ENCODE assay signal across 23 cellular contexts in the genomic region with DNA sequence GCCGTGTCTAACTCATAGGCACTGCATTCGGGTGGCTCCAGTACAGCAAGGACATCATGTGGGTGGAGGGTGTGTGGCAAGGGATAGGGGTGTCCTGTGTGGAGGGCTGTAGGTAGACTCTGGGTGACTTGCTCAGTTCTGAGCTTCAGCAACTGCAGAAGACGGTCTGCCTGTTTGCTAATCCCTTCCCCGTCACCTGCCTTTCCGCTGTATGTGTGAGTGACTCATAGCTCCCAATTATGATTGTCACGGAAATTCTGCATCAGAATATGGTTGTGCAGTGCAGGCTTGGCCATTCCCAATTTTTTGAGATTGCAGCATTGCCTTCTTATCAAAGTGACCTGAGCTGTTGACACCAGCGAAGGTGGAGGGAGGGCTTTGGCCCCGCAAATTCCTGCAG.
DNase-seq lines count a peak whose midpoint lies in the region; ATAC-seq, FAIRE-seq and TF ChIP-seq lines count a peak whose summit lies in the region.
"Had no signal": no experiment of that assay in that cellular context is flagged by ENCODE, and none has a peak within 500 bp of the region (broad histone marks: within the 10 kb centered on the region; RNA-seq: fewer than 3 reads in every experiment).

No MANE protein-coding gene starts in this region.

- H2BK120ac ChIP-seq in trophoblast cell (ENCODE audit: insufficient read depth, low read length, poor library complexity): no peak overlapping the region

- H3K27me3 ChIP-seq in bronchial epithelial cell (ENCODE audit: control insufficient read depth, insufficient read depth, low read length) (no peaks in the 10 kb centered on the region), neural cell (ENCODE audit: insufficient read depth, low read depth, low read length) (no peaks in the 10 kb centered on the region), trophoblast cell (ENCODE audit: insufficient read depth, low read length) (no peaks in the 10 kb centered on the region), HepG2 (ENCODE audit: control insufficient read depth in 1 of 2, insufficient read depth in 2 of 2, low read length in 2 of 2) (peaks cover 1 to 5% of the 10 kb centered on the region in 2 experiments; a peak in 2 of 5 replicates)

- CTCF ChIA-PET in HEK293 (lab: Yijun Ruan, JAX): no interaction called here
- CTCF ChIA-PET in HepG2 (lab: Yijun Ruan, JAX; ENCODE audit: low intra/inter-chr PET ratio, low total read pairs): no interaction called here

- ATAC-seq in HepG2: no peak
- ATAC-seq: GM23338, HCT116 had no signal

- H3K36me3 ChIP-seq in HEK293 (ENCODE audit: control insufficient read depth in 2 of 2, insufficient read depth in 1 of 2, low read length in 2 of 2): no peaks in the 10 kb centered on the region
- no peaks in the 10 kb centered on the region for H3K36me3 ChIP-seq in bronchial epithelial cell (ENCODE audit: control insufficient read depth, insufficient read depth, low read length)
- no peaks in the 10 kb centered on the region for H3K36me3 ChIP-seq in neural cell (ENCODE audit: insufficient read depth, low read length)
- H3K36me3 ChIP-seq in trophoblast cell (ENCODE audit: control insufficient read depth in 1 of 2, insufficient read depth in 2 of 2, low read length in 2 of 2): no peaks in the 10 kb centered on the region
- H3K36me3 ChIP-seq in HepG2 (replicated peaks in 1 of 2; ENCODE audit: control insufficient read depth in 1 of 2, insufficient read depth in 2 of 2, low read length in 2 of 2): no peaks in the 10 kb centered on the region
- H3K36me3 ChIP-seq: MG63, SJCRH30 had no signal

- TF ChIP-seq RAD21 in neural cell (conservative IDR thresholded peaks at IDR 0.05) (no peak), HepG2 (CRISPR knock-in tag; IDR thresholded peaks at IDR 0.05) (no peak)

- H3K9me3 ChIP-seq in HEK293 (ENCODE audit: control insufficient read depth, insufficient read depth, low read depth, low read length) (no peaks in the 10 kb centered on the region), neural cell (ENCODE audit: low read length) (no peaks in the 10 kb centered on the region), trophoblast cell (ENCODE audit: insufficient read depth, low read depth, low read length) (peaks cover 5% of the 10 kb centered on the region), HepG2 (ENCODE audit: low read length) (no peaks in the 10 kb centered on the region)
- H3K9me3 ChIP-seq: MG63, SJCRH30 had no signal

- DNase-seq in NCI-H1417 (lab: John Stamatoyannopoulos, UW): peak in 2 of 3 experiments; percentile 22 to 55
- DNase-seq in bronchial epithelial cell (ENCODE audit: low read depth): peak; percentile 21
- DNase-seq in trophoblast cell: no peak
- DNase-seq in LoVo (ENCODE audit: low spot score): no peak
- DNase-seq in Ammon's horn (ENCODE audit: low spot score): no peak
- DNase-seq in HepG2 (ENCODE audit: low spot score): no peak
- DNase-seq: C1 segment of cervical spinal cord; CD8-positive, alpha-beta memory T cell; DMS53; KG1; MG63; NCI-H1048; NCI-H146; NCI-H2029 treated with DMSO at 0.1 percent for 48 hours; NCI-H2171; OCI-M1; SJCRH30 had no signal

- POLR2A ChIA-PET in HEK293 (lab: Yijun Ruan, JAX): no interaction called here
- POLR2A ChIA-PET in HepG2 (lab: Yijun Ruan, JAX): no interaction called here

- no peak overlapping the region for H3K14ac ChIP-seq in trophoblast cell (ENCODE audit: low read length)

- TF ChIP-seq EP300 in neural cell (conservative IDR thresholded peaks at IDR 0.05; ENCODE audit: poor library complexity, severe bottlenecking): no peak
- TF ChIP-seq EP300 in HepG2 (IDR thresholded peaks at IDR 0.05; ENCODE audit: low read depth in 2 of 2, low read length in 2 of 2): no peak
- TF ChIP-seq EP300 in HepG2 (CRISPR knock-in tag; IDR thresholded peaks at IDR 0.05; ENCODE audit: borderline replicate concordance): no peak

- no peak overlapping the region for H3K4ac ChIP-seq in trophoblast cell (ENCODE audit: low read depth, low read length)

- no peak for FAIRE-seq in bronchial epithelial cell (lab: Jason Lieb, UNC)
- no peak for FAIRE-seq in HepG2 (lab: Jason Lieb, UNC)
- FAIRE-seq: GM12891, GM19239 had no signal

- H3K9ac ChIP-seq in neural cell (ENCODE audit: low read length): no peak overlapping the region
- no peak overlapping the region for H3K9ac ChIP-seq in trophoblast cell (ENCODE audit: low read length)
- no peak overlapping the region for H3K9ac ChIP-seq in HepG2 (ENCODE audit: insufficient read depth, low read depth, low read length)

- H2BK12ac ChIP-seq in trophoblast cell (ENCODE audit: low read length): no peak overlapping the region

- no peak overlapping the region for H3K23ac ChIP-seq in trophoblast cell (ENCODE audit: low read length)

- no peaks in the 10 kb centered on the region for H3K9me2 ChIP-seq in neural cell (ENCODE audit: insufficient read depth, low read length)

- intact Hi-C loops in HepG2 (cut with micrococcal nuclease; ENCODE audit: unreplicated experiment): no loop called here

- H3K18ac ChIP-seq in trophoblast cell (ENCODE audit: low read length): no peak overlapping the region

- H4K8ac ChIP-seq in trophoblast cell (ENCODE audit: low read depth, low read length): no peak overlapping the region

- H3K4me2 ChIP-seq in neural cell (ENCODE audit: low read length) (no peak overlapping the region), trophoblast cell (ENCODE audit: low read length) (no peak overlapping the region), HepG2 (ENCODE audit: low read depth, low read length) (no peak overlapping the region)
- H3K4me2 ChIP-seq: GM23338 had no signal

- H2AK5ac ChIP-seq in trophoblast cell (ENCODE audit: low read length): no peak overlapping the region

- no peak overlapping the region for H4K12ac ChIP-seq in trophoblast cell (ENCODE audit: low read depth, low read length)

- H3K4me1 ChIP-seq in HEK293 (ENCODE audit: control insufficient read depth, insufficient read depth, low read length) (peaks cover 5% of the 10 kb centered on the region), trophoblast cell (ENCODE audit: control insufficient read depth in 1 of 2, insufficient read depth in 2 of 2, low read length in 2 of 2) (no peaks in the 10 kb centered on the region), HepG2 (ENCODE audit: insufficient read depth, low read length) (no peaks in the 10 kb centered on the region)
- H3K4me1 ChIP-seq: SJCRH30 had no signal

- TF ChIP-seq CTCF in HEK293 (tag by site-specific recombination; IDR thresholded peaks at IDR 0.05) (no peak), bronchial epithelial cell (IDR thresholded peaks at IDR 0.05; ENCODE audit: insufficient read depth, low read length, severe bottlenecking) (no peak), neural cell (IDR thresholded peaks at IDR 0.05; ENCODE audit: poor library complexity, severe bottlenecking) (no peak), HepG2 (CRISPR knock-in tag; IDR thresholded peaks at IDR 0.05) (no peak)

- in situ Hi-C loops in HepG2 (cut with HindIII; ENCODE audit: extremely low pct_ligation_motif_present, low pct_unique_long_range_greater_than_20kb): no loop called here

- no peak overlapping the region for H2BK5ac ChIP-seq in trophoblast cell (ENCODE audit: low read depth, low read length, poor library complexity)

- no peak overlapping the region for H3K4me3 ChIP-seq in HEK293 (ENCODE audit: low read depth, low read length)
- H3K4me3 ChIP-seq in bronchial epithelial cell (ENCODE audit: low read depth, low read length): no peak overlapping the region
- peak overlapping the region; percentile 4 for H3K4me3 ChIP-seq in neural cell (ENCODE audit: low read length)
- no peak overlapping the region for H3K4me3 ChIP-seq in trophoblast cell (ENCODE audit: low read depth, low read length)
- no peak overlapping the region for H3K4me3 ChIP-seq in HepG2 (replicated peaks in 1 of 3; ENCODE audit: insufficient read depth in 1 of 3, low read depth in 2 of 3, low read length in 3 of 3)
- H3K4me3 ChIP-seq: GM23338, MG63, SJCRH30 had no signal

- H3F3A ChIP-seq in neural cell (ENCODE audit: insufficient read depth, low read length, poor library complexity, severe bottlenecking): no peaks in the 10 kb centered on the region

- H3K79me2 ChIP-seq in neural cell (replicated peaks; ENCODE audit: insufficient read depth, low read length) (no peaks in the 10 kb centered on the region), trophoblast cell (ENCODE audit: control insufficient read depth, insufficient read depth, low read length, poor library complexity) (no peaks in the 10 kb centered on the region), HepG2 (ENCODE audit: insufficient read depth, low read length) (no peaks in the 10 kb centered on the region)

- TF ChIP-seq POLR2A in HepG2 (IDR thresholded peaks at IDR 0.05; ENCODE audit: insufficient read depth in 1 of 2, low read depth in 2 of 2, low read length in 2 of 2): no peak

- no CpG with 5 or more reads among the region's 8 CpGs for WGBS in trophoblast cell (ENCODE audit: extremely low coverage, insufficient coverage, insufficient read length)
- 20% methylated on average over 8 of the region's 8 CpGs for WGBS in HepG2 (ENCODE audit: low lambda C conversion rate)

- H3K79me1 ChIP-seq in trophoblast cell (ENCODE audit: low read length): no peaks in the 10 kb centered on the region

- no peak overlapping the region for H4K91ac ChIP-seq in trophoblast cell (ENCODE audit: low read depth, low read length)

- no TSS peak for BruUV-seq in HepG2 (replicated peaks; lab: Mats Ljungman, UMichigan)

- H2AFZ ChIP-seq in neural cell (ENCODE audit: low read depth, low read length) (no peak overlapping the region), trophoblast cell (ENCODE audit: insufficient read depth, low read length, poor library complexity) (no peak overlapping the region), HepG2 (ENCODE audit: low read length) (no peak overlapping the region)
- H2AFZ ChIP-seq: GM23338 had no signal

- H3K27ac ChIP-seq in HEK293 (ENCODE audit: extremely low read depth, low read depth, low read length): no peak overlapping the region
- H3K27ac ChIP-seq in neural cell (ENCODE audit: low read length): peak overlapping the region; percentile 13
- H3K27ac ChIP-seq in trophoblast cell (ENCODE audit: low read depth, low read length): no peak overlapping the region
- no peak overlapping the region for H3K27ac ChIP-seq in HepG2 (ENCODE audit: extremely low read length, insufficient read depth, low read length)
- H3K27ac ChIP-seq: SJCRH30 had no signal

- H4K20me1 ChIP-seq in neural cell (ENCODE audit: insufficient read depth): no peaks in the 10 kb centered on the region
- H4K20me1 ChIP-seq in HepG2 (ENCODE audit: insufficient read depth, low read length): no peaks in the 10 kb centered on the region

TF ChIP-seq in HEK293, 187 proteins besides CTCF, POLR2A, EP300 and RAD21 (continues in another document):
- no peak for TF ChIP-seq ZNF391 (tag by site-specific recombination; IDR thresholded peaks at IDR 0.05; ENCODE audit: borderline replicate concordance, low read depth)

TF ChIP-seq in neural cell, 6 proteins besides CTCF, POLR2A, EP300 and RAD21 (continues in another document):
- TF ChIP-seq EZH2 (IDR thresholded peaks at IDR 0.05; ENCODE audit: borderline replicate concordance, insufficient read depth, low read length, poor library complexity, severe bottlenecking) (no peak), SMC3 (conservative IDR thresholded peaks at IDR 0.05; ENCODE audit: poor library complexity) (peak; percentile 23)

Comparison
In these comparisons a context has a peak if more than half of its experiments do, and no peak if none do; other contexts are left out.
1. DNase-seq: peak in NCI-H1417 (2 of 3) and bronchial epithelial cell (single experiment); none in trophoblast cell (0 of 2), LoVo (single experiment), Ammon's horn (single experiment) and HepG2 (single experiment).